In genomic region chr19:6751189-6751588, GRCh38 we compare ENCODE assay signal across 33 cellular contexts. TPM values are rescaled to one million over a fixed set of nuclear protein-coding genes. Genes with fewer than 3 reads are reported as not detected.
DNase-seq lines count a peak whose midpoint lies in the region; TF ChIP-seq lines count a peak whose summit lies in the region.
"Had no signal": no experiment of that assay in that cellular context is flagged by ENCODE, and none has a peak within 500 bp of the region (broad histone marks: within the 10 kb centered on the region; RNA-seq: fewer than 3 reads in every experiment).

No MANE protein-coding gene starts in this region.

- H3K9me3 ChIP-seq in breast epithelium (no peaks in the 10 kb centered on the region), neural progenitor cell (ENCODE audit: low read depth) (no peaks in the 10 kb centered on the region)
- H3K9me3 ChIP-seq: BE2C had no signal

- H3K79me2 ChIP-seq in neural progenitor cell (ENCODE audit: low read depth) = no peaks in the 10 kb centered on the region

- H3K4me1 Mint-ChIP-seq in MCF 10A (ENCODE audit: insufficient read depth, unreplicated experiment) = no peaks in the 10 kb centered on the region
- H3K4me1 Mint-ChIP-seq in endothelial cell (ENCODE audit: unreplicated experiment) = no peaks in the 10 kb centered on the region
- H3K4me1 Mint-ChIP-seq in neural progenitor cell = peaks cover 4% of the 10 kb centered on the region
- peaks cover 12% of the 10 kb centered on the region for H3K4me1 Mint-ChIP-seq in activated T-cell treated with anti-CD3 and anti-CD28 coated beads, Interleukin-2, amount 50 U/mL, for 24 hours (ENCODE audit: low read depth)

- TF ChIP-seq CTCF in MCF 10A (IDR thresholded peaks at IDR 0.05; ENCODE audit: unreplicated experiment) = no peak
- TF ChIP-seq CTCF in breast epithelium (IDR thresholded peaks at IDR 0.05) = no peak
- no peak for TF ChIP-seq CTCF in endothelial cell (IDR thresholded peaks at IDR 0.05; ENCODE audit: unreplicated experiment)
- TF ChIP-seq CTCF in neural progenitor cell (IDR thresholded peaks at IDR 0.05) = no peak

- H3K9ac ChIP-seq in neural progenitor cell = no peak overlapping the region
- H3K9ac ChIP-seq: GM23248 had no signal

- H3K27me3 Mint-ChIP-seq in MCF 10A (ENCODE audit: insufficient read depth, unreplicated experiment) (no peaks in the 10 kb centered on the region), endothelial cell (ENCODE audit: unreplicated experiment) (peaks cover 3% of the 10 kb centered on the region), neural progenitor cell (ENCODE audit: insufficient read depth, low read depth) (peaks cover 9% of the 10 kb centered on the region)
- no peaks in the 10 kb centered on the region for H3K27me3 Mint-ChIP-seq in activated T-cell treated with anti-CD3 and anti-CD28 coated beads, Interleukin-2, amount 50 U/mL, for 24 hours
- H3K27me3 Mint-ChIP-seq: CD8-positive, alpha-beta memory T cell had no signal

- H3K27me3 ChIP-seq in breast epithelium = no peaks in the 10 kb centered on the region
- no peaks in the 10 kb centered on the region for H3K27me3 ChIP-seq in neural progenitor cell
- H3K27me3 ChIP-seq: BE2C had no signal

- H3K9me3 Mint-ChIP-seq in MCF 10A (ENCODE audit: unreplicated experiment) (no peaks in the 10 kb centered on the region), endothelial cell (ENCODE audit: unreplicated experiment) (no peaks in the 10 kb centered on the region), neural progenitor cell (no peaks in the 10 kb centered on the region)
- no peaks in the 10 kb centered on the region for H3K9me3 Mint-ChIP-seq in activated T-cell treated with anti-CD3 and anti-CD28 coated beads, Interleukin-2, amount 50 U/mL, for 24 hours
- H3K9me3 Mint-ChIP-seq: CD14-positive monocyte; CD8-positive, alpha-beta memory T cell; H9; HFFc6 had no signal

- no peak overlapping the region for H3K4me3 ChIP-seq in breast epithelium
- no peak overlapping the region for H3K4me3 ChIP-seq in neural progenitor cell
- H3K4me3 ChIP-seq: GM23248 had no signal

- no peak for TF ChIP-seq POLR2A in breast epithelium (IDR thresholded peaks at IDR 0.05)

- H3K27ac Mint-ChIP-seq in MCF 10A (ENCODE audit: low read depth, unreplicated experiment) = no peak overlapping the region
- no peak overlapping the region for H3K27ac Mint-ChIP-seq in endothelial cell (ENCODE audit: unreplicated experiment)
- H3K27ac Mint-ChIP-seq in neural progenitor cell = no peak overlapping the region
- no peak overlapping the region for H3K27ac Mint-ChIP-seq in activated T-cell treated with anti-CD3 and anti-CD28 coated beads, Interleukin-2, amount 50 U/mL, for 24 hours
- H3K27ac Mint-ChIP-seq: CD14-positive monocyte; CD8-positive, alpha-beta memory T cell; H9; HFFc6 had no signal

- H3K36me3 Mint-ChIP-seq in MCF 10A (ENCODE audit: insufficient read depth, unreplicated experiment) (peaks cover 92% of the 10 kb centered on the region), endothelial cell (ENCODE audit: low read depth, unreplicated experiment) (peaks cover 16% of the 10 kb centered on the region), neural progenitor cell (peaks cover 8% of the 10 kb centered on the region)
- H3K36me3 Mint-ChIP-seq in activated T-cell treated with anti-CD3 and anti-CD28 coated beads, Interleukin-2, amount 50 U/mL, for 24 hours (ENCODE audit: low read depth) = peaks cover 84% of the 10 kb centered on the region
- H3K36me3 Mint-ChIP-seq: CD14-positive monocyte had no signal

- peaks cover 29% of the 10 kb centered on the region for H3F3A ChIP-seq in neural progenitor cell (ENCODE audit: low read depth)

- DNase-seq in MCF 10A (ENCODE audit: unreplicated experiment) (no peak), breast epithelium (ENCODE audit: low spot score in 2 of 2) (no peak), endothelial cell (ENCODE audit: low spot score) (no peak), neural progenitor cell (ENCODE audit: low spot score) (no peak), cerebellum (ENCODE audit: low spot score) (no peak), NCI-H1930 (lab: John Stamatoyannopoulos, UW) (no peak)
- DNase-seq in central memory CD4-positive, alpha-beta T cell = no peak
- DNase-seq in activated T-cell treated with anti-CD3 and anti-CD28 coated beads, Interleukin-2, amount 50 U/mL, for 24 hours = no peak
- DNase-seq: 8988T; ACHN; BE2C; Calu3; CD8-positive, alpha-beta memory T cell; DND-41; GM23248; H9; HFFc6; Kasumi-1; MV-4-11; NCI-H1105 treated with DMSO at 0.1 percent for 48 hours; NCI-H146; NCI-H2029 treated with DMSO at 0.1 percent for 48 hours; NCI-H446 treated with DMSO at 0.1 percent for 48 hours; NCI-H526; NCI-H82; NK-92 treated with Interleukin-12 subunit alpha and Interleukin-12 subunit beta, amount 100 ng/mL, for 24 hours; RPMI8226; SHP77 had no signal

- TSS peak; percentile 76 for BruUV-seq in MCF 10A (replicated peaks; lab: Mats Ljungman, UMichigan)

- H3K27ac ChIP-seq in breast epithelium (no peak overlapping the region), neural progenitor cell (no peak overlapping the region)
- H3K27ac ChIP-seq: GM23248 had no signal

- POLR2A ChIA-PET in MCF 10A (lab: Yijun Ruan, JAX) = no interaction called here

- H3K36me3 ChIP-seq in breast epithelium (no peaks in the 10 kb centered on the region), neural progenitor cell (peaks cover 3% of the 10 kb centered on the region)
- H3K36me3 ChIP-seq: BE2C had no signal

- H2AFZ ChIP-seq in neural progenitor cell (replicated peaks) = no peak overlapping the region
- H2AFZ ChIP-seq: GM23248 had no signal

- no peak overlapping the region for H3K4me2 ChIP-seq in neural progenitor cell

- H3K4me1 ChIP-seq in breast epithelium (no peaks in the 10 kb centered on the region), neural progenitor cell (no peaks in the 10 kb centered on the region)
- H3K4me1 ChIP-seq: BE2C had no signal

- peaks cover 6% of the 10 kb centered on the region for H4K20me1 ChIP-seq in neural progenitor cell (ENCODE audit: low read depth)

- CTCF ChIA-PET in MCF 10A (lab: Yijun Ruan, JAX) = no interaction called here

- H3K4me3 Mint-ChIP-seq in MCF 10A (ENCODE audit: unreplicated experiment) (no peak overlapping the region), endothelial cell (ENCODE audit: unreplicated experiment) (peak overlapping the region; percentile 37), neural progenitor cell (peak overlapping the region; percentile 38)
- no peak overlapping the region for H3K4me3 Mint-ChIP-seq in activated T-cell treated with anti-CD3 and anti-CD28 coated beads, Interleukin-2, amount 50 U/mL, for 24 hours
- H3K4me3 Mint-ChIP-seq: CD14-positive monocyte; CD8-positive, alpha-beta memory T cell; HFFc6 had no signal

- intact Hi-C loops in MCF 10A (cut with micrococcal nuclease) = no loop called here
- intact Hi-C loops in breast epithelium (cut with DNase I; ENCODE audit: low total_unique reads) = no loop called here

RNA-seq across cellular contexts. Expression of gene TRIP10, which starts 11.7 kb away (rescaled TPM):
- total RNA-seq in MCF 10A (2022) (45.4 and 49.7 TPM in 2 replicates), breast epithelium (10 to 100 TPM; 56.9 to 98.1 (median 87.5) TPM), endothelial cell (ENCODE audit: unreplicated experiment) (42.8 TPM), neural progenitor cell (ENCODE audit: low replicate concordance) (53.0 and 57.2 TPM in 2 replicates), cerebellum (3.6 TPM)

RNA-seq across cellular contexts. Expression of gene GPR108, which starts 13.8 kb away (rescaled TPM):
- 115 and 124 TPM in 2 replicates for total RNA-seq in MCF 10A (2022)
- 10 to 100 TPM; 62.9 to 98.1 (median 78.0) TPM for total RNA-seq in breast epithelium
- 69.1 TPM for total RNA-seq in endothelial cell (ENCODE audit: unreplicated experiment)
- 38.3 and 55.3 TPM in 2 replicates for total RNA-seq in neural progenitor cell (ENCODE audit: low replicate concordance)
- total RNA-seq in cerebellum = 13.0 TPM

RNA-seq across cellular contexts. Expression of gene SH2D3A, which starts 16.0 kb away (rescaled TPM):
- total RNA-seq in MCF 10A (2022) (28.5 and 76.7 TPM in 2 replicates), breast epithelium (10 to 100 TPM in 2 of 3 donors, under 1 TPM in 1; 0.96 to 38.2 (median 18.4) TPM), endothelial cell (ENCODE audit: unreplicated experiment) (1.5 TPM), neural progenitor cell (ENCODE audit: low replicate concordance) (0.65 and 1.5 TPM in 2 replicates), cerebellum (4.9 TPM)
- total RNA-seq: GM23248, HFFc6, M059J had no signal

RNA-seq across cellular contexts. Expression of gene VAV1, which starts 21.3 kb away (rescaled TPM):
- total RNA-seq in MCF 10A (2022) (not detected in 2 replicates), breast epithelium (10 to 100 TPM in 1 of 3 donors, 1 to 10 TPM in 2; 6.6 to 10.2 (median 8.5) TPM), endothelial cell (ENCODE audit: unreplicated experiment) (not detected), neural progenitor cell (ENCODE audit: low replicate concordance) (0.15 TPM in 1 of 2 replicates, not detected in the other), cerebellum (1.8 TPM)
- total RNA-seq: GM23248, HepG2, HFFc6, HT1080, M059J, SK-MEL-5 had no signal

RNA-seq across cellular contexts. Expression of gene C3, which starts 30.7 kb away (rescaled TPM):
- total RNA-seq in MCF 10A (2022) (842 and 872 TPM in 2 replicates), breast epithelium (1,000 to 10,000 TPM in 2 of 3 donors, 100 to 1,000 TPM in 1; 856 to 1,298 (median 1,115) TPM), endothelial cell (ENCODE audit: unreplicated experiment) (not detected), neural progenitor cell (ENCODE audit: low replicate concordance) (0.25 and 1.5 TPM in 2 replicates), cerebellum (20.8 TPM)
- total RNA-seq: SK-MEL-5 had no signal

Comparison
In these comparisons a context has a peak if more than half of its experiments do, and no peak if none do; other contexts are left out.
1. H3K4me3 Mint-ChIP-seq: peak in endothelial cell (single experiment) and neural progenitor cell (single experiment); none in MCF 10A (single experiment) and activated T-cell treated with anti-CD3 and anti-CD28 coated beads, Interleukin-2, amount 50 U/mL, for 24 hours (single experiment).